In the genomic region with DNA sequence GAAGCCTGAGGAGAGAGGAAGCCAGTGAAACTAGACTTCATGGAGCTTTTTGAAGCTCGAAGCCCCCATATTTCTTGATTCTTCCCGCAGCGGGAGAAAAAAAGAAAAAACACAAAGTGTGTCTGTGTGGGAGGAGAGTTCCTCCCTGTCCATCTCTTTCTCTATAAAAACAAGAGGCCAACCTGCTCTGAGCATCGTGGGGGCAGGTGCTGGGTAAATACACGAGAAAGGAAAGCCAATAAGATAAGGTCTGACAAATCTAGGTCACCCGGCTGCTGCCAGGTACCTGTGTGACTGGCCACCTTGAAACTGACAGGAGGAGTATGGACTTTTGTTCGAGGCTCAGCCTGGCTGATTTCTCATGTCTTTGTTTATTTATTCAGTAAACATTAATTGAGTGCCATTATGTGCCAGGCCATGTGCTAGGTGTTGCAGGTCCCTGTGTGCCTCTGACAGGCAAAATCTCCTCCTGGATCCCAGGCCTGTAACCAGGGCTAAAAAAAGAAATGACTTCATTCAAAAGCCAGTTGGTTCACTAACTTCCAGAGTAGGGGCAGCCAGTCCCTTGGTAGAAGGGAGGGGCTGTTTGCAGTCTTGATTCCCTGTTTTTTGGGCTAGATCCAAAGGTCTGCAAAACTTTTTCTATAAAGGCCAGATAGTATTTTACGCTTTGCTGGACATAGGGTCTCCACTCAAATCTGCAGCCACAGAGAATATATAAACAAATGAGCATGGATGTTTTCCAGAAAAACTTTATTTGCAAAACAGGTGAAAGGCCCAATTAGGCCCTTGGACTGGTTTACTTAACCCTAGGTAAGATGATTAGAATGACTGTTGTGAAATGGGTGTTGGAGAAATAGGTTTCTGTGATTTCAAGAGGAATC, we compare ENCODE assay signal across 8 cellular contexts. TPM values are rescaled to one million over a fixed set of nuclear protein-coding genes. Genes with fewer than 3 reads are reported as not detected.
DNase-seq lines count a peak whose midpoint lies in the region; ATAC-seq and TF ChIP-seq lines count a peak whose summit lies in the region.

No MANE protein-coding gene starts in this region.

- intact Hi-C loops in right lobe of liver (cut with DNase I) = no loop called here

- H3K27ac ChIP-seq in C4-2B = peak overlapping the region; percentile 94
- H3K27ac ChIP-seq in right lobe of liver = peak overlapping the region; percentile 78 to 96 (median 94)

- no peaks in the 10 kb centered on the region for H3K27me3 ChIP-seq in right lobe of liver

- no peaks in the 10 kb centered on the region for H3K9me3 Mint-ChIP-seq in type B pancreatic cell

- H3K36me3 ChIP-seq in right lobe of liver = no peaks in the 10 kb centered on the region

- H3K4me3 Mint-ChIP-seq in type B pancreatic cell = peak overlapping the region; percentile 69

- H3K4me1 ChIP-seq in right lobe of liver = peaks cover 6 to 85% (median 53%) of the 10 kb centered on the region in 4 donors

- DNase-seq in NCI-H1105 treated with DMSO at 0.1 percent for 48 hours (lab: John Stamatoyannopoulos, UW) (peak; percentile 69), cardiac fibroblast (ENCODE audit: low read depth in 2 of 2) (peak; percentile 67 to 78), right lobe of liver (peak; percentile 81 to 94 (median 91)), type B pancreatic cell (ENCODE audit: extremely low spot score, unreplicated experiment) (no peak), NCI-H524 treated with DMSO at 0.1 percent for 48 hours (lab: John Stamatoyannopoulos, UW) (no peak), NOMO-1 treated with dmso at 0.1 percent for 144 hours (lab: John Stamatoyannopoulos, UW; ENCODE audit: unreplicated experiment) (no peak)
- no peak for DNase-seq in activated T-cell treated with anti-CD3 and anti-CD28 coated beads, Interleukin-2, amount 50 U/mL, for 48 hours

- ATAC-seq in right lobe of liver = peak; percentile 71 to 87 (median 82)

- TF ChIP-seq POLR2A in right lobe of liver (IDR thresholded peaks at IDR 0.05) = peak; percentile 19

- H3K9me3 ChIP-seq in right lobe of liver = no peaks in the 10 kb centered on the region

- WGBS in right lobe of liver (ENCODE audit: insufficient coverage, low coverage, low lambda C conversion rate, missing lambda C conversion rate) = 9% methylated on average over 6 of the region's 8 CpGs

- H3K27me3 Mint-ChIP-seq in type B pancreatic cell = no peaks in the 10 kb centered on the region

- TF ChIP-seq CTCF in C4-2B (conservative IDR thresholded peaks at IDR 0.05) (no peak), cardiac fibroblast (IDR thresholded peaks at IDR 0.05; ENCODE audit: low read depth, low read length) (no peak), right lobe of liver (IDR thresholded peaks at IDR 0.05) (no peak), type B pancreatic cell (conservative IDR thresholded peaks at IDR 0.05) (no peak)

- peaks cover 59% of the 10 kb centered on the region for H3K4me1 Mint-ChIP-seq in type B pancreatic cell (ENCODE audit: unreplicated experiment)

- no peak overlapping the region for H3K4me3 ChIP-seq in cardiac fibroblast (replicated peaks in 1 of 2; ENCODE audit: low read depth in 2 of 2, low read length in 2 of 2)
- H3K4me3 ChIP-seq in right lobe of liver = peak overlapping the region in 2 of 3 donors; percentile 29 to 30

- H3K36me3 Mint-ChIP-seq in type B pancreatic cell = peaks cover 6% of the 10 kb centered on the region

- H3K27ac Mint-ChIP-seq in type B pancreatic cell = peak overlapping the region; percentile 82

RNA-seq across cellular contexts. Expression of a gene that starts 35.6 kb away (rescaled TPM):
- total RNA-seq in right lobe of liver (10 to 100 TPM in 4 of 6 experiments, 1 to 10 TPM in 2; 9.2 to 23.3 (median 15.2) TPM), type B pancreatic cell (ENCODE audit: low replicate concordance) (11.0 and 14.7 TPM in 2 replicates)

Comparison
In these comparisons a context has a peak if more than half of its experiments do, and no peak if none do; other contexts are left out.
1. DNase-seq: peak in NCI-H1105 treated with DMSO at 0.1 percent for 48 hours (single experiment), cardiac fibroblast (2 of 2) and right lobe of liver (3 of 3); none in type B pancreatic cell (single experiment), NCI-H524 treated with DMSO at 0.1 percent for 48 hours (single experiment), NOMO-1 treated with dmso at 0.1 percent for 144 hours (single experiment) and activated T-cell treated with anti-CD3 and anti-CD28 coated beads, Interleukin-2, amount 50 U/mL, for 48 hours (0 of 2).
2. H3K4me3 ChIP-seq: peak in right lobe of liver (2 of 3); none in cardiac fibroblast (0 of 2).